ENCODE assay signal across 8 cellular contexts in the genomic region with DNA sequence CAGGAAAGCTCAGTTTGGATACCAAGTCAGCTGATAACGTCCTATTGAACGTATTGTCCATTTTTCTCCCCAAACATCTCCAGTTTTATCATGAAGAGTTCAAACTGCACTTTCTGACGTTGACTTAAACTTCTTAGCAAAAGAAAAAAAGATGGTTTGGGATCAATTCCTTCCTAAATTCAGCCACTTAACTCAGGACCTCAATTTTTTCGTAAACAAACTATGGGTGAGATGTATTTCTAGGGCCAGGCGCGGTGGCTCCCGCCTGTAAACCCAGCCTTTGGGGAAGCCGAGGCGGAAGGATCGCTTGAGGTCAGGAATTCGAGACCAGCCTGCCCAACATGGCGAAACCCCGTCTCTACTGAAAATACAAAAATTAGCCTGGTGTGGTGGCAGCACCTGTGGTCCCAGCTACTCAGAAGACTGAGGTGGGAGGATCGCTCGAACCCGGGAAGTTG. TPM values are rescaled to one million over a fixed set of nuclear protein-coding genes. Genes with fewer than 3 reads are reported as not detected.
DNase-seq lines count a peak whose midpoint lies in the region; ATAC-seq and TF ChIP-seq lines count a peak whose summit lies in the region.

No MANE protein-coding gene starts in this region.

- peaks cover 16% of the 10 kb centered on the region for H3K4me1 ChIP-seq in mononuclear cell (ENCODE audit: insufficient read depth, low read length)

- H3K27me3 ChIP-seq in brain microvascular endothelial cell (replicated peaks): no peaks in the 10 kb centered on the region
- no peaks in the 10 kb centered on the region for H3K27me3 ChIP-seq in mononuclear cell (ENCODE audit: insufficient read depth, low read length)

- in situ Hi-C loops in brain microvascular endothelial cell (cut with HindIII; ENCODE audit: low pct_ligation_motif_present, low sequenced_read_pairs): no loop called here

- H3K4me3 ChIP-seq in brain microvascular endothelial cell (ENCODE audit: low read depth, low read length) (peak overlapping the region; percentile 95), mononuclear cell (ENCODE audit: low read length) (peak overlapping the region; percentile 83)

- no peaks in the 10 kb centered on the region for H3K36me3 ChIP-seq in brain microvascular endothelial cell (replicated peaks)

- TF ChIP-seq CTCF in 22Rv1 (IDR thresholded peaks at IDR 0.05) (no peak), brain microvascular endothelial cell (IDR thresholded peaks at IDR 0.05; ENCODE audit: low read depth, low read length, missing control alignments) (no peak)

- H3K27ac ChIP-seq in 22Rv1 (peak overlapping the region; percentile 82), brain microvascular endothelial cell (peak overlapping the region; percentile 10)

- DNase-seq in brain microvascular endothelial cell (no peak), RPMI8226 (no peak)
- DNase-seq in stimulated activated CD4-positive, alpha-beta T cell treated with anti-CD3 and anti-CD28 coated beads, Interleukin-2, amount 100 ng/mL, for 48 hours: no peak

- H3K9me3 ChIP-seq in mononuclear cell (ENCODE audit: low read depth, low read length): no peaks in the 10 kb centered on the region

- ATAC-seq in HG03378 (IDR thresholded peaks at IDR 0.05; ENCODE audit: unreplicated experiment) (peak; percentile 7), GM19397 (IDR thresholded peaks at IDR 0.05; ENCODE audit: unreplicated experiment) (no peak), GM18502 (IDR thresholded peaks at IDR 0.05; ENCODE audit: poor library complexity, unreplicated experiment) (no peak)

RNA-seq across cellular contexts. Expression of gene MRPS25, which starts 0.5 kb away (rescaled TPM):
- 14.2 TPM for total RNA-seq in mononuclear cell

RNA-seq across cellular contexts. Expression of gene RBSN, which starts 33.4 kb away (rescaled TPM):
- total RNA-seq in mononuclear cell: 46.6 TPM
